Comparison of ENCODE assay signal across 9 cellular contexts in genomic region chr7:124101173-124101768, GRCh38.
DNase-seq lines count a peak whose midpoint lies in the region; ATAC-seq and TF ChIP-seq lines count a peak whose summit lies in the region.
"Had no signal": no experiment of that assay in that cellular context is flagged by ENCODE, and none has a peak within 500 bp of the region (broad histone marks: within the 10 kb centered on the region; RNA-seq: fewer than 3 reads in every experiment).

No MANE protein-coding gene starts in this region.

- TF ChIP-seq CTCF in GM10248 (IDR thresholded peaks at IDR 0.05; ENCODE audit: control extremely low read depth, extremely low read depth, low read depth, missing control alignments), result peak; percentile 49
- TF ChIP-seq CTCF in KMS-11 (conservative IDR thresholded peaks at IDR 0.05; ENCODE audit: low read depth, low read length), result peak; percentile 83
- TF ChIP-seq CTCF in brain (conservative IDR thresholded peaks at IDR 0.05), result peak; percentile 48 to 70
- TF ChIP-seq CTCF in mucosa of descending colon (IDR thresholded peaks at IDR 0.05), result peak; percentile 16

- H3K27ac ChIP-seq in KMS-11, result no peak overlapping the region
- H3K27ac ChIP-seq: skin epidermis had no signal

- no peak overlapping the region for H2AFZ ChIP-seq in KMS-11 (ENCODE audit: low read depth)

- H3K4me3 Mint-ChIP-seq in brain, result no peak overlapping the region

- no peaks in the 10 kb centered on the region for H4K20me1 ChIP-seq in KMS-11 (ENCODE audit: insufficient read depth)

- H3K4me1 ChIP-seq in KMS-11 (ENCODE audit: low read depth, poor library complexity, severe bottlenecking), result no peaks in the 10 kb centered on the region
- no peaks in the 10 kb centered on the region for H3K4me1 ChIP-seq in mucosa of descending colon (ENCODE audit: low read depth)

- H3K36me3 ChIP-seq in KMS-11 (ENCODE audit: insufficient read depth) (no peaks in the 10 kb centered on the region), mucosa of descending colon (ENCODE audit: low read depth) (no peaks in the 10 kb centered on the region)

- peaks cover 4% of the 10 kb centered on the region for H3K36me3 Mint-ChIP-seq in brain

- no peak overlapping the region for H3K9ac ChIP-seq in KMS-11

- H3K4me1 Mint-ChIP-seq in brain, result no peaks in the 10 kb centered on the region

- H3K27me3 Mint-ChIP-seq in brain, result peaks cover 7% of the 10 kb centered on the region

- POLR2A ChIA-PET in GM10248 (lab: Yijun Ruan, JAX), result no interaction called here

- no peaks in the 10 kb centered on the region for H3K27me3 ChIP-seq in KMS-11 (ENCODE audit: insufficient read depth, low read depth)

- peaks cover 9 to 19% (median 11%) of the 10 kb centered on the region in 5 experiments for H3K9me3 Mint-ChIP-seq in brain

- ATAC-seq in mucosa of descending colon (peak; percentile 36), HG03571 (IDR thresholded peaks at IDR 0.05; ENCODE audit: unreplicated experiment) (no peak), HG02870 (IDR thresholded peaks at IDR 0.05; ENCODE audit: unreplicated experiment) (no peak), GM21423 (IDR thresholded peaks at IDR 0.05; ENCODE audit: unreplicated experiment) (no peak)

- intact Hi-C loops in mucosa of descending colon (cut with DNase I, micrococcal nuclease), result no loop called here

- no peak overlapping the region for H3K4me3 ChIP-seq in KMS-11 (IDR thresholded peaks at IDR 0.05; ENCODE audit: insufficient read depth, low read depth, low read length)
- H3K4me3 ChIP-seq in mucosa of descending colon, result no peak overlapping the region
- H3K4me3 ChIP-seq: skin epidermis had no signal

- no peaks in the 10 kb centered on the region for H3K9me3 ChIP-seq in mucosa of descending colon

- H3K27ac Mint-ChIP-seq in brain, result no peak overlapping the region

- DNase-seq in GM10248 (ENCODE audit: extremely low spot score) (no peak), mucosa of descending colon (peak in 1 of 3 donors; percentile 54), NOMO-1 treated with dmso at 0.1 percent for 144 hours (lab: John Stamatoyannopoulos, UW; ENCODE audit: unreplicated experiment) (no peak)

- no peaks in the 10 kb centered on the region for H3K79me2 ChIP-seq in KMS-11 (ENCODE audit: insufficient read depth, low read depth)

- CTCF ChIA-PET in GM10248 (lab: Yijun Ruan, JAX), result interaction anchor here (0.9 to 2.5 kb wide), 13 partner anchors 9 to 896 kb away, joined by 3 to 15 read pairs (median 4); no protein-coding TSS in a partner anchor

- no peak overlapping the region for H3K4me2 ChIP-seq in KMS-11

Comparison
In these comparisons a context has a peak if more than half of its experiments do, and no peak if none do; other contexts are left out.
1. CTCF ChIP-seq: peak in every context shown above with its lines; median percentile 83 in KMS-11; 59 in brain; 49 in GM10248; 16 in mucosa of descending colon.